12 cellular contexts compared by ENCODE assay signal in the genomic region with DNA sequence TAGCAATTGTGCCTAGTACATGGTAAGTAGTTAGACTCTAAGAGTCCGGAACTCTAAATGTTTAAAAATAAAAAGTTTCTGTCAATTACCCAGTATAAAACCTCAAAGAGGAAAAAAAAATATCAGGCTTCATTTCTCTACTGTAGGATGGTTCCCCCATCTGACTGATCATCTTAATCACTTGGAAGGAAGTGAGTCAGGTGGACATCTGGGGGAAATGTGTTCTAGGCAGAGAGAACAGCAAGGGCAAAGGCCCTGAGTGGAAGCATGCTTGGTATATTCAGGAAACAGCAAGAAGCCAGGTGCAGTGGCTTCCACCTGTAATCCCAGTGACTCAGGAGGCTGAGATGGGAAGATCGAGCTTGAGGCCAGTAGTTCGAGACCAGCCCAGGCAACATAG. TPM values are rescaled to one million over a fixed set of nuclear protein-coding genes. Genes with fewer than 3 reads are reported as not detected.
A peak's percentile ranks its signal among the peaks of the same experiment; 100 is the strongest.
DNase-seq lines count a peak whose midpoint lies in the region; ATAC-seq and TF ChIP-seq lines count a peak whose summit lies in the region.
"Had no signal": no experiment of that assay in that cellular context is flagged by ENCODE, and none has a peak within 500 bp of the region (broad histone marks: within the 10 kb centered on the region; RNA-seq: fewer than 3 reads in every experiment).

No MANE protein-coding gene starts in this region.

- no peaks in the 10 kb centered on the region for H3K9me3 ChIP-seq in gastrocnemius medialis
- H3K9me3 ChIP-seq: adrenal gland had no signal

- ATAC-seq in GM19452 (IDR thresholded peaks at IDR 0.05; ENCODE audit: unreplicated experiment), result no peak
- no peak for ATAC-seq in gastrocnemius medialis
- ATAC-seq in GM19324 (IDR thresholded peaks at IDR 0.05; ENCODE audit: low FRiP score, unreplicated experiment), result no peak

- intact Hi-C loops in gastrocnemius medialis (cut with DNase I; ENCODE audit: low total_unique reads), result loop anchor here (5.0 to 10.0 kb wide), 3 partner anchors 73 to 300 kb away; a partner anchor contains a TSS

- TF ChIP-seq POLR2A in gastrocnemius medialis (IDR thresholded peaks at IDR 0.05), result no peak

- DNase-seq in ACHN (peak; percentile 19), DMS53 treated with DMSO at 0.1 percent for 48 hours (lab: John Stamatoyannopoulos, UW; ENCODE audit: unreplicated experiment) (peak; percentile 29), NCI-H226 (peak; percentile 48), epithelial cell of esophagus (ENCODE audit: low read depth) (peak; percentile 57), NAMALWA (ENCODE audit: low spot score) (no peak), gastrocnemius medialis (no peak)
- DNase-seq: adrenal gland; effector memory CD4-positive, alpha-beta T cell; NCI-H1436 treated with DMSO at 0.1 percent for 48 hours; retina had no signal

- H3K4me3 ChIP-seq in epithelial cell of esophagus (ENCODE audit: low read length), result no peak overlapping the region
- no peak overlapping the region for H3K4me3 ChIP-seq in gastrocnemius medialis
- H3K4me3 ChIP-seq: adrenal gland had no signal

- H3K36me3 ChIP-seq in gastrocnemius medialis, result no peaks in the 10 kb centered on the region
- H3K36me3 ChIP-seq: adrenal gland had no signal

- peaks cover 8 to 12% of the 10 kb centered on the region in 2 donors for H3K4me1 ChIP-seq in gastrocnemius medialis

- no peaks in the 10 kb centered on the region for H3K27me3 ChIP-seq in gastrocnemius medialis
- H3K27me3 ChIP-seq: adrenal gland had no signal

- H3K27ac ChIP-seq in gastrocnemius medialis, result no peak overlapping the region
- H3K27ac ChIP-seq: adrenal gland had no signal

- TF ChIP-seq CTCF in epithelial cell of esophagus (IDR thresholded peaks at IDR 0.05; ENCODE audit: insufficient read depth, low read depth, low read length, missing control alignments), result no peak
- no peak for TF ChIP-seq CTCF in gastrocnemius medialis (IDR thresholded peaks at IDR 0.05 in 4 of 5, conservative IDR thresholded peaks at IDR 0.05 in 1 of 5)

- in situ Hi-C loops in ACHN (cut with HindIII; ENCODE audit: low pct_ligation_motif_present, low pct_unique_long_range_greater_than_20kb, low sequenced_read_pairs), result no loop called here
- in situ Hi-C loops in gastrocnemius medialis (cut with MboI; ENCODE audit: low sequenced_read_pairs in 4 of 4), result no loop called here

RNA-seq across cellular contexts. Expression of a gene that starts 2.9 kb away (rescaled TPM):
- total RNA-seq in gastrocnemius medialis, result 100 to 1,000 TPM in 2 of 4 donors, 10 to 100 TPM in 2; 61.0 to 124 (median 88.9) TPM

RNA-seq across cellular contexts. Expression of a gene that starts 27.8 kb away (rescaled TPM):
- total RNA-seq in gastrocnemius medialis, result under 1 TPM in 3 of 4 donors, not detected in 1; 0.13 to 0.51 (median 0.47) TPM

Comparison
In these comparisons a context has a peak if more than half of its experiments do, and no peak if none do; other contexts are left out.
1. DNase-seq: peak in ACHN (single experiment), DMS53 treated with DMSO at 0.1 percent for 48 hours (single experiment), NCI-H226 (single experiment) and epithelial cell of esophagus (single experiment); none in NAMALWA (single experiment) and gastrocnemius medialis (0 of 2).